ENCODE assay signal across 13 cellular contexts in the genomic region with DNA sequence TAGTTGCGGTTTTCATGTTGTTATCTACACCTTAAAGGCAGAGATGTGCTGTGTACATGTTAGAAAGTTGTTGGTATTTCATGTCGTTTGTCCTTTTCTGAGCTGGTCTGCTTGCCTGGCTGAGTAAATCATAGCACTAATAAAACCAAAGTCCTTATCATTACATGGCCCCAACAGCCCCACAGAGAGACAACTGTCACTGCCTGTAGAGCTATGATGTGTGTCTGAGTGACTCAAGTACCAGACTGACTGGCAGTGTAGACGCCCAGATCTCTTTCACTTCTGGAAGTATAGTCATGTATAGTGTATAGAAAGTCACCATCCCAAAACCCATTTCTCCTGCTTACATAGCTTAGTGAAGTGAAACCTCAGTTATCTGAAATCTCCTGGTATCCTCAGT. TPM values are rescaled to one million over a fixed set of nuclear protein-coding genes. Genes with fewer than 3 reads are reported as not detected.
DNase-seq lines count a peak whose midpoint lies in the region; ATAC-seq, FAIRE-seq and TF ChIP-seq lines count a peak whose summit lies in the region.
"Had no signal": no experiment of that assay in that cellular context is flagged by ENCODE, and none has a peak within 500 bp of the region (broad histone marks: within the 10 kb centered on the region; RNA-seq: fewer than 3 reads in every experiment).

No MANE protein-coding gene starts in this region.

- FAIRE-seq in GM12892 (lab: Jason Lieb, UNC) (no peak), frontal cortex (lab: Jason Lieb, UNC) (no peak)

- DNase-seq in GM13976 (ENCODE audit: low spot score) (peak; percentile 34), Peyer's patch (peak in 1 of 3 donors; percentile 78), glomerular visceral epithelial cell (ENCODE audit: extremely low spot score) (peak; percentile 13), GM12892 (ENCODE audit: insufficient read length) (no peak), frontal cortex (ENCODE audit: low spot score in 2 of 2) (no peak)
- DNase-seq in activated CD8-positive, alpha-beta T cell treated with anti-CD3 and anti-CD28 coated beads, Interleukin-2, amount 10 ng/mL, durations not matched to agents 7 days and 5 days, result no peak
- DNase-seq in effector CD4-positive, alpha-beta T cell, result no peak
- DNase-seq: activated naive CD4-positive, alpha-beta T cell treated with anti-CD3 and anti-CD28 coated beads, Interleukin-2, amount 50 U/mL, for 16 hours; NCI-H1436 treated with DMSO at 0.1 percent for 48 hours; NCI-H526 treated with DMSO at 0.1 percent for 48 hours had no signal

- H3K4me3 Mint-ChIP-seq in activated CD8-positive, alpha-beta T cell treated with anti-CD3 and anti-CD28 coated beads, Interleukin-2, amount 10 ng/mL, durations not matched to agents 7 days and 5 days, result no peak overlapping the region

- TF ChIP-seq POLR2A in Peyer's patch (IDR thresholded peaks at IDR 0.05) (peak in 1 of 2 donors; percentile 17), GM12892 (IDR thresholded peaks at IDR 0.05; ENCODE audit: low read depth, low read length) (no peak)

- H3K27me3 Mint-ChIP-seq in activated CD8-positive, alpha-beta T cell treated with anti-CD3 and anti-CD28 coated beads, Interleukin-2, amount 10 ng/mL, durations not matched to agents 7 days and 5 days (ENCODE audit: low read depth), result peaks cover 29% of the 10 kb centered on the region

- no peak overlapping the region for H2AFZ ChIP-seq in ACC112 (ENCODE audit: low read length, unreplicated experiment)

- peak overlapping the region; percentile 19; the same call in 1 of the 2 replicates for H3K4me3 ChIP-seq in ACC112 (ENCODE audit: low read depth, low read length)
- peak overlapping the region in 2 of 4 donors; percentile 10 to 14 for H3K4me3 ChIP-seq in Peyer's patch
- H3K4me3 ChIP-seq: coronary artery had no signal

- peaks cover 52% of the 10 kb centered on the region for H3K4me1 ChIP-seq in ACC112 (ENCODE audit: control insufficient read depth, insufficient read depth, low read length, unreplicated experiment)
- H3K4me1 ChIP-seq in Peyer's patch, result peaks cover 0 to 54% (median 0%) of the 10 kb centered on the region in 4 donors

- H3K27me3 ChIP-seq in ACC112 (ENCODE audit: insufficient read depth, low read length), result no peaks in the 10 kb centered on the region
- no peaks in the 10 kb centered on the region for H3K27me3 ChIP-seq in Peyer's patch

- CTCF ChIA-PET in activated CD8-positive, alpha-beta T cell treated with anti-CD3 and anti-CD28 coated beads, Interleukin-2, amount 10 ng/mL, durations not matched to agents 7 days and 5 days (lab: Charles Lee), result no interaction called here

- H3K27ac Mint-ChIP-seq in activated CD8-positive, alpha-beta T cell treated with anti-CD3 and anti-CD28 coated beads, Interleukin-2, amount 10 ng/mL, durations not matched to agents 7 days and 5 days, result no peak overlapping the region

- H3K79me2 ChIP-seq in ACC112 (ENCODE audit: control insufficient read depth, insufficient read depth, low read length, unreplicated experiment), result peaks cover 91% of the 10 kb centered on the region

- TF ChIP-seq CTCF in GM13976 (IDR thresholded peaks at IDR 0.05; ENCODE audit: borderline replicate concordance, control extremely low read depth, extremely low read depth, insufficient read depth, missing control alignments), result no peak
- TF ChIP-seq CTCF in Peyer's patch (IDR thresholded peaks at IDR 0.05), result no peak

- H3K36me3 ChIP-seq in ACC112 (ENCODE audit: insufficient read depth, low read length), result no peaks in the 10 kb centered on the region; the same call in 1 of the 2 replicates
- H3K36me3 ChIP-seq in Peyer's patch, result no peaks in the 10 kb centered on the region

- ATAC-seq in activated CD8-positive, alpha-beta T cell treated with anti-CD3 and anti-CD28 coated beads, Interleukin-2, amount 10 ng/mL, durations not matched to agents 7 days and 5 days, result no peak

- no peaks in the 10 kb centered on the region for H3K9me3 ChIP-seq in Peyer's patch

- in situ Hi-C loops in GM13976 (cut with MboI; ENCODE audit: low sequenced_read_pairs, unreplicated experiment), result no loop called here

- no peaks in the 10 kb centered on the region for H3K9me3 Mint-ChIP-seq in activated CD8-positive, alpha-beta T cell treated with anti-CD3 and anti-CD28 coated beads, Interleukin-2, amount 10 ng/mL, durations not matched to agents 7 days and 5 days (ENCODE audit: insufficient read depth)
- H3K9me3 Mint-ChIP-seq: CD14-positive monocyte had no signal

- H3K36me3 Mint-ChIP-seq in activated CD8-positive, alpha-beta T cell treated with anti-CD3 and anti-CD28 coated beads, Interleukin-2, amount 10 ng/mL, durations not matched to agents 7 days and 5 days (ENCODE audit: low read depth), result no peaks in the 10 kb centered on the region

- peaks cover 8% of the 10 kb centered on the region for H3K4me1 Mint-ChIP-seq in activated CD8-positive, alpha-beta T cell treated with anti-CD3 and anti-CD28 coated beads, Interleukin-2, amount 10 ng/mL, durations not matched to agents 7 days and 5 days (ENCODE audit: low read depth)

- POLR2A ChIA-PET in activated CD8-positive, alpha-beta T cell treated with anti-CD3 and anti-CD28 coated beads, Interleukin-2, amount 10 ng/mL, durations not matched to agents 7 days and 5 days (lab: Charles Lee), result no interaction called here

- H3K27ac ChIP-seq in ACC112 (ENCODE audit: low read depth, low read length) (no peak overlapping the region), Peyer's patch (peak overlapping the region in 3 of 4 donors; percentile 18 to 78 (median 75))
- H3K27ac ChIP-seq: coronary artery had no signal

RNA-seq across cellular contexts. Expression of a gene that starts 4.3 kb away (rescaled TPM):
- total RNA-seq in Peyer's patch (10 to 100 TPM; 38.8 to 60.1 (median 41.1) TPM), frontal cortex (53.4 TPM)
- under 1 TPM; 0.92 to 0.97 TPM for total RNA-seq in activated CD8-positive, alpha-beta T cell treated with anti-CD3 and anti-CD28 coated beads, Interleukin-2, amount 10 ng/mL, durations not matched to agents 7 days and 5 days
- polyA plus RNA-seq in GM12892 (2012; ENCODE audit: missing spikeins), result 3.6 TPM

Comparison
In these comparisons a context has a peak if more than half of its experiments do, and no peak if none do; other contexts are left out.
1. DNase-seq: peak in GM13976 (single experiment) and glomerular visceral epithelial cell (single experiment); none in activated CD8-positive, alpha-beta T cell treated with anti-CD3 and anti-CD28 coated beads, Interleukin-2, amount 10 ng/mL, durations not matched to agents 7 days and 5 days (single experiment), GM12892 (single experiment), effector CD4-positive, alpha-beta T cell (single experiment) and frontal cortex (0 of 2).
2. RNA of a gene that starts 4.3 kb away (total RNA-seq): 53.4 TPM in frontal cortex (single experiment) and 38.8 to 60.1 TPM in Peyer's patch; 0.92 to 0.97 TPM in activated CD8-positive, alpha-beta T cell treated with anti-CD3 and anti-CD28 coated beads, Interleukin-2, amount 10 ng/mL, durations not matched to agents 7 days and 5 days; every median in the first group is over 10 times any median in the second.